In genomic region chr16:86126891-86127290, GRCh38 we compare ENCODE assay signal across 29 cellular contexts.
"Had no signal": no experiment of that assay in that cellular context is flagged by ENCODE, and none has a peak within 500 bp of the region (broad histone marks: within the 10 kb centered on the region; RNA-seq: fewer than 3 reads in every experiment).

No MANE protein-coding gene starts in this region.

- ATAC-seq: left colon; left lung; right lobe of liver; stimulated activated naive B cell treated with anti-CD40 and anti-IgM and Interleukin-4, amounts not matched to agents 10 μg/mL and 1 μg/mL and 100 μg/mL, for 72 hours; stimulated activated naive CD8-positive, alpha-beta T cell treated with anti-CD3 and anti-CD28 coated beads, Interleukin-15, Interleukin-2, amounts not matched to agents 100 U/mL and 50 U/mL, for 24 hours; upper lobe of right lung had no signal

- H3K4me3 ChIP-seq: left lung, lung, neural progenitor cell, ovary, right atrium auricular region, right lobe of liver, skin epidermis, stomach, testis, thyroid gland, transverse colon, upper lobe of right lung had no signal

- H3K9me3 Mint-ChIP-seq: immature natural killer cell; mesothelial cell of epicardium; naive B cell; nephron; neural progenitor cell; stimulated activated naive B cell treated with anti-CD40 and anti-IgM and Interleukin-4, amounts not matched to agents 10 μg/mL and 1 μg/mL and 100 μg/mL, for 72 hours had no signal

- H3K36me3 Mint-ChIP-seq: immature natural killer cell; mesothelial cell of epicardium; naive B cell; neural progenitor cell; stimulated activated naive B cell treated with anti-CD40 and anti-IgM and Interleukin-4, amounts not matched to agents 10 μg/mL and 1 μg/mL and 100 μg/mL, for 72 hours had no signal

- H3K4me3 Mint-ChIP-seq: immature natural killer cell; mesothelial cell of epicardium; naive B cell; nephron; neural progenitor cell; stimulated activated naive B cell treated with anti-CD40 and anti-IgM and Interleukin-4, amounts not matched to agents 10 μg/mL and 1 μg/mL and 100 μg/mL, for 72 hours had no signal

- H3K27ac Mint-ChIP-seq: immature natural killer cell; mesothelial cell of epicardium; nephron; neural progenitor cell; progenitor cell of endocrine pancreas; stimulated activated naive B cell treated with anti-CD40 and anti-IgM and Interleukin-4, amounts not matched to agents 10 μg/mL and 1 μg/mL and 100 μg/mL, for 72 hours had no signal

- H3K4me1 Mint-ChIP-seq: immature natural killer cell; naive B cell; stimulated activated naive B cell treated with anti-CD40 and anti-IgM and Interleukin-4, amounts not matched to agents 10 μg/mL and 1 μg/mL and 100 μg/mL, for 72 hours had no signal

- DNase-seq: hypothalamus; immature natural killer cell; kidney; left colon; left lung; mesendoderm; naive B cell; occipital lobe; ovary; right lobe of liver; stimulated activated CD4-positive, alpha-beta T cell treated with anti-CD3 and anti-CD28 coated beads, Interleukin-12 subunit alpha, Interleukin-12 subunit beta, amount 100 ng/mL, for 4 hours; stimulated activated CD4-positive, alpha-beta T cell treated with anti-CD3 and anti-CD28 coated beads, Interleukin-15, amount 100 ng/mL, for 24 hours; stimulated activated CD4-positive, alpha-beta T cell treated with anti-CD3 and anti-CD28 coated beads, Interleukin-2, amount 100 ng/mL, for 24 hours; stimulated activated CD4-positive, alpha-beta T cell treated with anti-CD3 and anti-CD28 coated beads, Interleukin-4, amount 100 ng/mL, for 1 hour; stimulated activated naive B cell treated with anti-CD40 and anti-IgM and Interleukin-4, amounts not matched to agents 10 μg/mL and 1 μg/mL and 100 μg/mL, for 72 hours; stimulated activated naive CD8-positive, alpha-beta T cell treated with anti-CD3 and anti-CD28 coated beads, Interleukin-15, Interleukin-2, amounts not matched to agents 100 U/mL and 50 U/mL, for 24 hours; stomach; testis; thyroid gland; transverse colon; upper lobe of right lung had no signal

- H3K27me3 ChIP-seq: ovary, right atrium auricular region, right lobe of liver, testis, thyroid gland, transverse colon had no signal

- H3K36me3 ChIP-seq: left lung, neural progenitor cell, neutrophil, ovary, right atrium auricular region, right lobe of liver, stomach, thyroid gland, transverse colon, upper lobe of right lung had no signal
